Comparison of ENCODE assay signal across 15 cellular contexts in the genomic region with DNA sequence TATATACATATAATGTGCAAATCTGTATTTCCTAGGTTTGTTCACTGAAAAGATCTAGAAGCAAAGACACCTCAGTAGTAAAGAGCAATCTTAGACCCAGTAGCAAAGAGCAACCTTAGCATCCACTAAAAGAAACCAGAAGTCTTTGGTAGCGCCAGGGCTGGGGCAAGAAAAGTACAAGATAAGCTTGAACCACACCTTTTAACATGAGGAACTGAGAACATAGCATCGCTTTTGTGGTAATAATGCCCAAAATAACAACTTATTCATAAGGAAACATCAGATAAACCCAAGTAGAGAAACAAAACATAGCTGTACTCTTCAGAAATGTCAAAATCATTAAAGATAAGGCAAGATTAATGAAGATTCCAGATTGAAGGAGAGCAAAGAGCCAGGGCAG.
DNase-seq lines count a peak whose midpoint lies in the region; ATAC-seq and TF ChIP-seq lines count a peak whose summit lies in the region.
"Had no signal": no experiment of that assay in that cellular context is flagged by ENCODE, and none has a peak within 500 bp of the region (broad histone marks: within the 10 kb centered on the region; RNA-seq: fewer than 3 reads in every experiment).

No MANE protein-coding gene starts in this region.

- no peaks in the 10 kb centered on the region for H3K27me3 Mint-ChIP-seq in stimulated activated naive CD8-positive, alpha-beta T cell treated with anti-CD3 and anti-CD28 coated beads, Interleukin-15, amount 100 ng/mL, for 72 hours
- H3K27me3 Mint-ChIP-seq: stimulated activated naive CD8-positive, alpha-beta T cell treated with anti-CD3 and anti-CD28 coated beads, Interleukin-15, Interleukin-2, amounts not matched to agents 100 ng/mL and 50 ng/mL, for 24 hours had no signal

- H3K4me3 Mint-ChIP-seq in stimulated activated naive CD8-positive, alpha-beta T cell treated with anti-CD3 and anti-CD28 coated beads, Interleukin-15, amount 100 ng/mL, for 72 hours, result no peak overlapping the region
- H3K4me3 Mint-ChIP-seq: stimulated activated naive CD8-positive, alpha-beta T cell treated with anti-CD3 and anti-CD28 coated beads, Interleukin-15, Interleukin-2, amounts not matched to agents 100 ng/mL and 50 ng/mL, for 24 hours had no signal

- DNase-seq in MM.1S (peak; percentile 38), DMS 273 treated with DMSO at 0.1 percent for 48 hours (lab: John Stamatoyannopoulos, UW) (no peak), GM19240 (ENCODE audit: insufficient read length, low spot score) (no peak)
- DNase-seq in stimulated activated naive CD8-positive, alpha-beta T cell treated with anti-CD3 and anti-CD28 coated beads, Interleukin-15, amount 100 ng/mL, for 72 hours, result no peak
- no peak for DNase-seq in stimulated activated CD4-positive, alpha-beta T cell treated with anti-CD3 and anti-CD28 coated beads, Interleukin-12 subunit alpha, Interleukin-12 subunit beta, amount 100 ng/mL, for 4 hours
- DNase-seq: activated gamma-delta T cell; kidney; NCI-H82; Right ventricle myocardium superior; stimulated activated CD4-positive, alpha-beta T cell treated with anti-CD3 and anti-CD28 coated beads, Interleukin-2, amount 100 ng/mL, for 48 hours had no signal

- H3K9me2 ChIP-seq in MM.1S (replicated peaks; ENCODE audit: insufficient read depth, low read length), result no peaks in the 10 kb centered on the region

- no peaks in the 10 kb centered on the region for H3F3A ChIP-seq in MM.1S (ENCODE audit: insufficient read depth, low read length)

- no peaks in the 10 kb centered on the region for H3K4me1 ChIP-seq in MM.1S (ENCODE audit: low read length)
- H3K4me1 ChIP-seq: breast epithelium had no signal

- no peaks in the 10 kb centered on the region for H4K20me1 ChIP-seq in MM.1S (ENCODE audit: insufficient read depth, low read length)

- H3K4me3 ChIP-seq in MM.1S (ENCODE audit: low read length), result no peak overlapping the region
- H3K4me3 ChIP-seq: breast epithelium had no signal

- no peaks in the 10 kb centered on the region for H3K4me1 Mint-ChIP-seq in stimulated activated naive CD8-positive, alpha-beta T cell treated with anti-CD3 and anti-CD28 coated beads, Interleukin-15, amount 100 ng/mL, for 72 hours

- H3K27ac Mint-ChIP-seq in stimulated activated naive CD8-positive, alpha-beta T cell treated with anti-CD3 and anti-CD28 coated beads, Interleukin-15, amount 100 ng/mL, for 72 hours, result no peak overlapping the region
- H3K27ac Mint-ChIP-seq: stimulated activated naive CD8-positive, alpha-beta T cell treated with anti-CD3 and anti-CD28 coated beads, Interleukin-15, Interleukin-2, amounts not matched to agents 100 ng/mL and 50 ng/mL, for 24 hours had no signal

- no peak overlapping the region for H3K4me2 ChIP-seq in MM.1S (ENCODE audit: low read depth, low read length)

- H3K27ac ChIP-seq in MM.1S (ENCODE audit: low read length), result no peak overlapping the region
- H3K27ac ChIP-seq: breast epithelium had no signal

- H3K9ac ChIP-seq in MM.1S (ENCODE audit: low read length), result no peak overlapping the region

- H2AFZ ChIP-seq in MM.1S (ENCODE audit: low read length), result no peak overlapping the region

- no peaks in the 10 kb centered on the region for H3K36me3 ChIP-seq in MM.1S (replicated peaks; ENCODE audit: insufficient read depth, low read length)
- H3K36me3 ChIP-seq: breast epithelium had no signal

- no peaks in the 10 kb centered on the region for H3K27me3 ChIP-seq in MM.1S (replicated peaks; ENCODE audit: insufficient read depth, low read length)
- H3K27me3 ChIP-seq: breast epithelium had no signal

- peak; percentile 92 for ATAC-seq in GM18511 (IDR thresholded peaks at IDR 0.05; ENCODE audit: unreplicated experiment)
- ATAC-seq in GM21381 (IDR thresholded peaks at IDR 0.05; ENCODE audit: unreplicated experiment), result peak; percentile 64
- ATAC-seq in HG02938 (IDR thresholded peaks at IDR 0.05; ENCODE audit: unreplicated experiment), result peak; percentile 90
- no peak for ATAC-seq in stimulated activated naive CD8-positive, alpha-beta T cell treated with anti-CD3 and anti-CD28 coated beads, Interleukin-15, amount 100 ng/mL, for 72 hours

- no peaks in the 10 kb centered on the region for H3K9me3 ChIP-seq in MM.1S (replicated peaks; ENCODE audit: insufficient read depth, low read length)
- H3K9me3 ChIP-seq: breast epithelium had no signal

- no peak for TF ChIP-seq CTCF in MM.1S (IDR thresholded peaks at IDR 0.05; ENCODE audit: low read length)

- H3K9me3 Mint-ChIP-seq in stimulated activated naive CD8-positive, alpha-beta T cell treated with anti-CD3 and anti-CD28 coated beads, Interleukin-15, amount 100 ng/mL, for 72 hours, result peaks cover 4 to 32% of the 10 kb centered on the region in 2 donors

- no peaks in the 10 kb centered on the region for H3K79me2 ChIP-seq in MM.1S (ENCODE audit: low read length)
